21 cellular contexts compared by ENCODE assay signal in the genomic region with DNA sequence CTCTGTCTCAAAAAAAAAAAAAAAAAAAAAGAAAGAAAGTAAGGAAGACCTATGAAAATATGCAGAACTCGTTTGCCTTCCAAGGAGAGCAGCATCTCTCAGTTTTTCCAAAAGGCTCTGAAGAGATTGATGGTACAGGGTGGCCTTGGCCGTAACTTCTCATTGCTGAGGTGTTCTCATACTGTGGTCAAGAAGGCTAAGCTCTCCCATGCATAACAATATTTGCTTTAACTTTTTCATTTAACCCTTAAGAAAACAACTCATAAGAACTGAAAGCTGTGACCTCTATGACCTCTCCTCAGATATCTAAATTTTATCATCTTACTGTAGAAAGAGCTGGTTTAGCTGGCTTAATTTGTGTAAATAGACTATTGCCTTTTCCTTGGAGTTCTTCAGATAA. TPM values are rescaled to one million over a fixed set of nuclear protein-coding genes. Genes with fewer than 3 reads are reported as not detected.
A peak's percentile ranks its signal among the peaks of the same experiment; 100 is the strongest.
DNase-seq lines count a peak whose midpoint lies in the region; ATAC-seq and TF ChIP-seq lines count a peak whose summit lies in the region.
"Had no signal": no experiment of that assay in that cellular context is flagged by ENCODE, and none has a peak within 500 bp of the region (broad histone marks: within the 10 kb centered on the region; RNA-seq: fewer than 3 reads in every experiment).

No MANE protein-coding gene starts in this region.

- peaks cover 27% of the 10 kb centered on the region for H3K4me1 Mint-ChIP-seq in progenitor cell of endocrine pancreas (ENCODE audit: low read depth)
- H3K4me1 Mint-ChIP-seq: IgD-negative memory B cell, T-cell had no signal

- peak overlapping the region; percentile 62 for H3K27ac Mint-ChIP-seq in progenitor cell of endocrine pancreas
- H3K27ac Mint-ChIP-seq: CD8-positive, alpha-beta T cell; IgD-negative memory B cell; T-cell; T-helper 2 cell treated with Interferon-gamma antibody and Interleukin-4, amounts not matched to agents 5 μg/mL and 100 μg/mL, for 36 hours had no signal

- ATAC-seq in GM18508 (IDR thresholded peaks at IDR 0.05; ENCODE audit: insufficient read depth, unreplicated experiment) (peak; percentile 67), GM19351 (IDR thresholded peaks at IDR 0.05; ENCODE audit: unreplicated experiment) (peak; percentile 79), HG03432 (IDR thresholded peaks at IDR 0.05; ENCODE audit: unreplicated experiment) (peak; percentile 64), omental fat pad (ENCODE audit: low FRiP score) (no peak)
- ATAC-seq: CD8-positive, alpha-beta T cell; T-cell had no signal

- TF ChIP-seq CTCF in progenitor cell of endocrine pancreas (IDR thresholded peaks at IDR 0.05; ENCODE audit: unreplicated experiment), result no peak
- TF ChIP-seq CTCF in omental fat pad (IDR thresholded peaks at IDR 0.05), result no peak

- H3K4me3 Mint-ChIP-seq in progenitor cell of endocrine pancreas (ENCODE audit: low read depth), result no peak overlapping the region
- H3K4me3 Mint-ChIP-seq: CD8-positive, alpha-beta T cell; IgD-negative memory B cell; T-cell; T-helper 2 cell treated with Interferon-gamma antibody and Interleukin-4, amounts not matched to agents 5 μg/mL and 100 μg/mL, for 36 hours had no signal

- no peaks in the 10 kb centered on the region for H3K27me3 Mint-ChIP-seq in progenitor cell of endocrine pancreas
- H3K27me3 Mint-ChIP-seq: IgD-negative memory B cell, T-cell had no signal

- no peaks in the 10 kb centered on the region for H3K36me3 Mint-ChIP-seq in progenitor cell of endocrine pancreas (ENCODE audit: insufficient read depth)
- H3K36me3 Mint-ChIP-seq: CD8-positive, alpha-beta T cell; IgD-negative memory B cell; T-cell had no signal

- H3K9me3 Mint-ChIP-seq in progenitor cell of endocrine pancreas (ENCODE audit: low read depth), result no peaks in the 10 kb centered on the region
- H3K9me3 Mint-ChIP-seq: CD8-positive, alpha-beta T cell; T-cell; T-helper 2 cell treated with Interferon-gamma antibody and Interleukin-4, amounts not matched to agents 5 μg/mL and 100 μg/mL, for 36 hours had no signal

- DNase-seq in progenitor cell of endocrine pancreas (ENCODE audit: low spot score, unreplicated experiment), result no peak
- no peak for DNase-seq in omental fat pad (ENCODE audit: low spot score)
- DNase-seq in DMS53 treated with DMSO at 0.1 percent for 48 hours (lab: John Stamatoyannopoulos, UW; ENCODE audit: unreplicated experiment), result no peak
- no peak for DNase-seq in HuH-7.5 (ENCODE audit: low spot score)
- DNase-seq: AML-193; C1 segment of cervical spinal cord; CD8-positive, alpha-beta T cell; H7; NCI-H1417; NCI-H187; NCI-H2107; NCI-H510A; NK-92 treated with Interleukin-12 subunit alpha and Interleukin-12 subunit beta, amount 100 ng/mL, for 24 hours; Peyer's patch; SJCRH30; T-cell had no signal

RNA-seq across cellular contexts. Expression of a gene that starts 37.1 kb away (rescaled TPM):
- total RNA-seq in progenitor cell of endocrine pancreas, result 112 and 114 TPM in 2 replicates
- 10 to 100 TPM; 12.1 to 48.9 (median 25.2) TPM for total RNA-seq in omental fat pad
